ENCODE assay signal across 1 cellular context in genomic region chr14:34098045-34098984, GRCh38.
A peak's percentile ranks its signal among the peaks of the same experiment; 100 is the strongest.
TF ChIP-seq lines count a peak whose summit lies in the region.

No MANE protein-coding gene starts in this region.

TF ChIP-seq in HepG2, 621 proteins besides CTCF, POLR2A, EP300 and RAD21 (continued from another document and continues in another):
- TF ChIP-seq PREB (CRISPR knock-in tag; IDR thresholded peaks at IDR 0.05) (no peak), ZKSCAN8 (CRISPR knock-in tag; IDR thresholded peaks at IDR 0.05; ENCODE audit: borderline replicate concordance) (peak; percentile 37; the same call in 1 of the 2 replicates), TIGD3 (CRISPR knock-in tag; IDR thresholded peaks at IDR 0.05; ENCODE audit: borderline replicate concordance) (0 out of 2 replicates have a peak, but pooled peaks have one; percentile 46), MEIS1 (CRISPR knock-in tag; IDR thresholded peaks at IDR 0.05; ENCODE audit: borderline replicate concordance) (0 out of 2 replicates have a peak, but pooled peaks have one; percentile 57), ZNF253 (CRISPR knock-in tag; IDR thresholded peaks at IDR 0.05; ENCODE audit: borderline replicate concordance) (peak; percentile 33; the same call in 1 of the 2 replicates), ZMYM2 (CRISPR knock-in tag; IDR thresholded peaks at IDR 0.05) (no peak), ZFP90 (CRISPR knock-in tag; IDR thresholded peaks at IDR 0.05; ENCODE audit: borderline replicate concordance) (peak; percentile 61), ZNF432 (CRISPR knock-in tag; IDR thresholded peaks at IDR 0.05; ENCODE audit: borderline replicate concordance) (no peak), ZBTB44 (CRISPR knock-in tag; IDR thresholded peaks at IDR 0.05) (no peak), SIX1 (CRISPR knock-in tag; IDR thresholded peaks at IDR 0.05; ENCODE audit: borderline replicate concordance) (no peak), ZMYM3 (CRISPR knock-in tag; IDR thresholded peaks at IDR 0.05) (0 out of 2 replicates have a peak, but pooled peaks have one; percentile 10), ZNF597 (CRISPR knock-in tag; IDR thresholded peaks at IDR 0.05) (no peak), SAFB2 (CRISPR knock-in tag; IDR thresholded peaks at IDR 0.05; ENCODE audit: borderline replicate concordance, low read depth) (no peak), ZNF292 (CRISPR knock-in tag; IDR thresholded peaks at IDR 0.05; ENCODE audit: borderline replicate concordance, low read depth) (no peak; the same call in 1 of the 2 replicates), ZNF350 (CRISPR knock-in tag; IDR thresholded peaks at IDR 0.05; ENCODE audit: borderline replicate concordance, low read depth) (peak; percentile 34; the same call in 1 of the 2 replicates), ASH2L (IDR thresholded peaks at IDR 0.05; ENCODE audit: insufficient read length, low read depth, low read length) (peak; percentile 47), ZNF446 (CRISPR knock-in tag; IDR thresholded peaks at IDR 0.05) (no peak), FOXC1 (CRISPR knock-in tag; IDR thresholded peaks at IDR 0.05; ENCODE audit: borderline replicate concordance) (0 out of 2 replicates have a peak, but pooled peaks have one; percentile 12), POLR2AphosphoS2 (IDR thresholded peaks at IDR 0.05; ENCODE audit: low read depth, low read length) (no peak), ZNF577 (CRISPR knock-in tag; IDR thresholded peaks at IDR 0.05; ENCODE audit: borderline replicate concordance, low read depth) (no peak), SMC3 (IDR thresholded peaks at IDR 0.05; ENCODE audit: low read length) (peak; percentile 100), CAMTA2 (CRISPR knock-in tag; IDR thresholded peaks at IDR 0.05; ENCODE audit: borderline replicate concordance) (no peak), RAD51 (IDR thresholded peaks at IDR 0.05; ENCODE audit: borderline replicate concordance) (peak; percentile 44; the same call in 1 of the 2 replicates), GATA4 (IDR thresholded peaks at IDR 0.05; ENCODE audit: borderline replicate concordance, low read depth) (0 out of 2 replicates have a peak, but pooled peaks have one; percentile 11), ZNF276 (CRISPR knock-in tag; IDR thresholded peaks at IDR 0.05; ENCODE audit: low read depth) (peak; percentile 76; the same call in 1 of the 2 replicates), ZNF331 (CRISPR knock-in tag; IDR thresholded peaks at IDR 0.05) (no peak), CENPBD1 (CRISPR knock-in tag; IDR thresholded peaks at IDR 0.05; ENCODE audit: borderline replicate concordance, low read depth) (no peak), THAP7 (CRISPR knock-in tag; IDR thresholded peaks at IDR 0.05) (no peak), BCL6 (CRISPR knock-in tag; IDR thresholded peaks at IDR 0.05) (no peak), RNF219 (CRISPR knock-in tag; IDR thresholded peaks at IDR 0.05) (no peak), NFE2L1 (CRISPR knock-in tag; IDR thresholded peaks at IDR 0.05; ENCODE audit: borderline replicate concordance) (no peak), ZNF318 (CRISPR knock-in tag; IDR thresholded peaks at IDR 0.05) (no peak), ZFAT (CRISPR knock-in tag; conservative IDR thresholded peaks at IDR 0.05) (no peak), KAT8 (CRISPR knock-in tag; IDR thresholded peaks at IDR 0.05) (0 out of 2 replicates have a peak, but pooled peaks have one; percentile 59), SRF (IDR thresholded peaks at IDR 0.05; ENCODE audit: low read depth, low read length) (no peak), SNAPC5 (CRISPR knock-in tag; IDR thresholded peaks at IDR 0.05; ENCODE audit: borderline replicate concordance) (no peak), RFXAP (CRISPR knock-in tag; IDR thresholded peaks at IDR 0.05; ENCODE audit: borderline replicate concordance) (0 out of 2 replicates have a peak, but pooled peaks have one; percentile 41), ZNF460 (CRISPR knock-in tag; IDR thresholded peaks at IDR 0.05; ENCODE audit: borderline replicate concordance) (no peak), ZFP37 (CRISPR knock-in tag; IDR thresholded peaks at IDR 0.05; ENCODE audit: borderline replicate concordance) (0 out of 2 replicates have a peak, but pooled peaks have one; percentile 40), PHF8 (CRISPR knock-in tag; IDR thresholded peaks at IDR 0.05) (no peak), ZNF841 (CRISPR knock-in tag; IDR thresholded peaks at IDR 0.05; ENCODE audit: borderline replicate concordance) (no peak), EZH2 (conservative IDR thresholded peaks at IDR 0.05; ENCODE audit: low read depth, low read length) (peak; percentile 23; the same call in 1 of the 2 replicates), AGO2 (optimal IDR thresholded peaks at IDR 0.05; ENCODE audit: low read depth, low read length) (no peak), JUN (CRISPR knock-in tag; IDR thresholded peaks at IDR 0.05) (0 out of 2 replicates have a peak, but pooled peaks have one; percentile 21)
